Comparison of ENCODE assay signal across 15 cellular contexts in genomic region chr5:105238561-105238960, GRCh38.
DNase-seq lines count a peak whose midpoint lies in the region; ATAC-seq, FAIRE-seq and TF ChIP-seq lines count a peak whose summit lies in the region.
"Had no signal": no experiment of that assay in that cellular context is flagged by ENCODE, and none has a peak within 500 bp of the region (broad histone marks: within the 10 kb centered on the region; RNA-seq: fewer than 3 reads in every experiment).

No MANE protein-coding gene starts in this region.

- FAIRE-seq in D721Med (lab: Jason Lieb, UNC), result peak; percentile 11
- FAIRE-seq: GM12891 had no signal

- H3F3A ChIP-seq in smooth muscle cell (ENCODE audit: low read depth), result no peaks in the 10 kb centered on the region

- intact Hi-C loops in heart right ventricle (cut with DNase I), result no loop called here

- H3K4me1 ChIP-seq in smooth muscle cell (ENCODE audit: low read depth), result no peaks in the 10 kb centered on the region
- H3K4me1 ChIP-seq in heart right ventricle, result no peaks in the 10 kb centered on the region

- TF ChIP-seq CTCF in D721Med (IDR thresholded peaks at IDR 0.05; ENCODE audit: insufficient read depth, missing control alignments), result no peak
- TF ChIP-seq CTCF in smooth muscle cell (IDR thresholded peaks at IDR 0.05; ENCODE audit: borderline replicate concordance, insufficient read depth, poor library complexity, severe bottlenecking), result no peak
- no peak for TF ChIP-seq CTCF in heart right ventricle (IDR thresholded peaks at IDR 0.05)

- H3K9me3 ChIP-seq in smooth muscle cell (replicated peaks; ENCODE audit: low read depth), result no peaks in the 10 kb centered on the region
- no peaks in the 10 kb centered on the region for H3K9me3 ChIP-seq in heart right ventricle

- H3K4me2 ChIP-seq in smooth muscle cell, result peak overlapping the region; percentile 43

- H3K27ac ChIP-seq in smooth muscle cell (ENCODE audit: low read depth) (no peak overlapping the region), heart right ventricle (no peak overlapping the region)
- H3K27ac ChIP-seq: GM23248 had no signal

- H3K79me2 ChIP-seq in smooth muscle cell (ENCODE audit: low read depth), result no peaks in the 10 kb centered on the region

- H3K27me3 ChIP-seq in smooth muscle cell (ENCODE audit: low read depth), result no peaks in the 10 kb centered on the region
- H3K27me3 ChIP-seq in heart right ventricle, result no peaks in the 10 kb centered on the region

- no peak for ATAC-seq in heart right ventricle

- 24% methylated on average over 3 of the region's 3 CpGs for WGBS in smooth muscle cell (ENCODE audit: low lambda C conversion rate)
- WGBS in heart right ventricle, 2 donors, result 57 to 60% methylated on average over 3 of the region's 3 CpGs

- no peak overlapping the region for H3K9ac ChIP-seq in smooth muscle cell (ENCODE audit: low read depth)
- H3K9ac ChIP-seq: GM23248 had no signal

- H2AFZ ChIP-seq in smooth muscle cell (ENCODE audit: low read depth), result no peak overlapping the region
- H2AFZ ChIP-seq: GM23248 had no signal

- DNase-seq in D721Med (ENCODE audit: insufficient read length, low spot score), result no peak
- DNase-seq in LHCN-M2 (ENCODE audit: low read depth), result peak; percentile 5
- DNase-seq in amniotic epithelial cell (ENCODE audit: low read depth), result peak; percentile 37
- DNase-seq in smooth muscle cell (lab: John Stamatoyannopoulos, UW; ENCODE audit: unreplicated experiment), result no peak
- DNase-seq in inferior parietal cortex (ENCODE audit: extremely low spot score), result no peak
- no peak for DNase-seq in NCI-H524 (lab: John Stamatoyannopoulos, UW)
- DNase-seq in heart right ventricle, result no peak
- DNase-seq: C1 segment of cervical spinal cord; Calu3; CD4-positive, alpha-beta T cell; DMS79; GM23248; H9; Karpas-422 had no signal

- H3K4me3 ChIP-seq in smooth muscle cell, result no peak overlapping the region
- no peak overlapping the region for H3K4me3 ChIP-seq in heart right ventricle
- H3K4me3 ChIP-seq: GM23248 had no signal

- no peaks in the 10 kb centered on the region for H4K20me1 ChIP-seq in smooth muscle cell (ENCODE audit: low read depth)

- H3K36me3 ChIP-seq in smooth muscle cell (ENCODE audit: low read depth), result no peaks in the 10 kb centered on the region
- no peaks in the 10 kb centered on the region for H3K36me3 ChIP-seq in heart right ventricle

Comparison
In these comparisons a context has a peak if more than half of its experiments do, and no peak if none do; other contexts are left out.
1. DNase-seq: peak in LHCN-M2 (single experiment) and amniotic epithelial cell (single experiment); none in D721Med (single experiment), smooth muscle cell (single experiment), inferior parietal cortex (single experiment), NCI-H524 (0 of 2) and heart right ventricle (0 of 2).